In genomic region chr20:3173582-3174441, GRCh38 we compare ENCODE assay signal across 1 cellular context.
TF ChIP-seq lines count a peak whose summit lies in the region.

No MANE protein-coding gene starts in this region.

TF ChIP-seq in K562, 482 proteins besides CTCF, POLR2A, EP300 and RAD21 (continued from another document and continues in another):
- no peak for TF ChIP-seq REST (CRISPR knock-in tag; IDR thresholded peaks at IDR 0.05; ENCODE audit: low read depth)
- no peak for TF ChIP-seq ZNF311 (CRISPR knock-in tag; IDR thresholded peaks at IDR 0.05)
- TF ChIP-seq HMGN3 (IDR thresholded peaks at IDR 0.05; ENCODE audit: borderline replicate concordance, extremely low read depth, insufficient read length, low read depth, low read length) = peak; percentile 46
- no peak for TF ChIP-seq ZNF695 (CRISPR knock-in tag; IDR thresholded peaks at IDR 0.05)
- TF ChIP-seq LCOR (CRISPR knock-in tag; IDR thresholded peaks at IDR 0.05) = no peak
- TF ChIP-seq ZEB2 (IDR thresholded peaks at IDR 0.05) = no peak
- peak; percentile 99 for TF ChIP-seq ZNF263 (CRISPR knock-in tag; IDR thresholded peaks at IDR 0.05; ENCODE audit: borderline replicate concordance)
- TF ChIP-seq, protein P1, sequence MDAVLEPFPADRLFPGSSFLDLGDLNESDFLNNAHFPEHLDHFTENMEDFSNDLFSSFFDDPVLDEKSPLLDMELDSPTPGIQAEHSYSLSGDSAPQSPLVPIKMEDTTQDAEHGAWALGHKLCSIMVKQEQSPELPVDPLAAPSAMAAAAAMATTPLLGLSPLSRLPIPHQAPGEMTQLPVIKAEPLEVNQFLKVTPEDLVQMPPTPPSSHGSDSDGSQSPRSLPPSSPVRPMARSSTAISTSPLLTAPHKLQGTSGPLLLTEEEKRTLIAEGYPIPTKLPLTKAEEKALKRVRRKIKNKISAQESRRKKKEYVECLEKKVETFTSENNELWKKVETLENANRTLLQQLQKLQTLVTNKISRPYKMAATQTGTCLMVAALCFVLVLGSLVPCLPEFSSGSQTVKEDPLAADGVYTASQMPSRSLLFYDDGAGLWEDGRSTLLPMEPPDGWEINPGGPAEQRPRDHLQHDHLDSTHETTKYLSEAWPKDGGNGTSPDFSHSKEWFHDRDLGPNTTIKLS (IDR thresholded peaks at IDR 0.05; ENCODE audit: borderline replicate concordance, low read depth) = no peak; the same call in 1 of the 2 replicates
- TF ChIP-seq PBX2 (CRISPR knock-in tag; IDR thresholded peaks at IDR 0.05; ENCODE audit: low read depth) = no peak
- no peak for TF ChIP-seq PBX2 (tag; conservative IDR thresholded peaks at IDR 0.05; ENCODE audit: low read depth)
- no peak for TF ChIP-seq ZNF224 (CRISPR knock-in tag; IDR thresholded peaks at IDR 0.05)
- no peak for TF ChIP-seq SNIP1 (IDR thresholded peaks at IDR 0.05; ENCODE audit: low read depth)
- TF ChIP-seq VEZF1 (CRISPR knock-in tag; IDR thresholded peaks at IDR 0.05) = peak; percentile 83
- TF ChIP-seq ZBTB17 (CRISPR knock-in tag; IDR thresholded peaks at IDR 0.05) = no peak
- TF ChIP-seq HNRNPLL (IDR thresholded peaks at IDR 0.05; ENCODE audit: low read depth, low read length, poor library complexity, severe bottlenecking) = peak; percentile 56
- TF ChIP-seq TRIM24 (IDR thresholded peaks at IDR 0.05) = peak in 1 of 2 experiments; percentile 74; a peak in 2 of 4 replicates
- no peak for TF ChIP-seq SIRT6 (IDR thresholded peaks at IDR 0.05; ENCODE audit: low read depth, low read length)
- TF ChIP-seq ZNF644 (tag; IDR thresholded peaks at IDR 0.05; ENCODE audit: low read depth) = no peak
- TF ChIP-seq NR1H2 (CRISPR knock-in tag; IDR thresholded peaks at IDR 0.05) = no peak
- no peak for TF ChIP-seq FOXM1 (IDR thresholded peaks at IDR 0.05; ENCODE audit: low read depth)
- 0 out of 2 replicates have a peak, but pooled peaks have one; percentile 15 for TF ChIP-seq FOXM1 (CRISPR knock-in tag; IDR thresholded peaks at IDR 0.05; ENCODE audit: low read depth)
- no peak for TF ChIP-seq U2AF2 (optimal IDR thresholded peaks at IDR 0.05; ENCODE audit: low read depth, low read length)
- no peak for TF ChIP-seq STAT5B (CRISPR knock-in tag; IDR thresholded peaks at IDR 0.05)
- TF ChIP-seq GTF2A2 (tag; IDR thresholded peaks at IDR 0.05) = no peak
- TF ChIP-seq TFE3 (CRISPR knock-in tag; IDR thresholded peaks at IDR 0.05) = no peak
- no peak for TF ChIP-seq BRD4 (IDR thresholded peaks at IDR 0.05)
- TF ChIP-seq ZBED1 (IDR thresholded peaks at IDR 0.05) = no peak
- no peak for TF ChIP-seq ZNF197 (CRISPR knock-in tag; IDR thresholded peaks at IDR 0.05; ENCODE audit: low read depth)
- no peak for TF ChIP-seq ZFPM2 (CRISPR knock-in tag; IDR thresholded peaks at IDR 0.05)
- TF ChIP-seq, protein P2, sequence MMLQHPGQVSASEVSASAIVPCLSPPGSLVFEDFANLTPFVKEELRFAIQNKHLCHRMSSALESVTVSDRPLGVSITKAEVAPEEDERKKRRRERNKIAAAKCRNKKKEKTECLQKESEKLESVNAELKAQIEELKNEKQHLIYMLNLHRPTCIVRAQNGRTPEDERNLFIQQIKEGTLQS (IDR thresholded peaks at IDR 0.05) = no peak
- TF ChIP-seq, protein P2 (CRISPR knock-in tag; conservative IDR thresholded peaks at IDR 0.05) = no peak
- TF ChIP-seq E2F3 (CRISPR knock-in tag; IDR thresholded peaks at IDR 0.05) = no peak
- no peak for TF ChIP-seq ZNF23 (CRISPR knock-in tag; IDR thresholded peaks at IDR 0.05)
- TF ChIP-seq MTA1 (IDR thresholded peaks at IDR 0.05; ENCODE audit: borderline replicate concordance) = peak; percentile 14; the same call in 1 of the 2 replicates
- TF ChIP-seq, protein P3, sequence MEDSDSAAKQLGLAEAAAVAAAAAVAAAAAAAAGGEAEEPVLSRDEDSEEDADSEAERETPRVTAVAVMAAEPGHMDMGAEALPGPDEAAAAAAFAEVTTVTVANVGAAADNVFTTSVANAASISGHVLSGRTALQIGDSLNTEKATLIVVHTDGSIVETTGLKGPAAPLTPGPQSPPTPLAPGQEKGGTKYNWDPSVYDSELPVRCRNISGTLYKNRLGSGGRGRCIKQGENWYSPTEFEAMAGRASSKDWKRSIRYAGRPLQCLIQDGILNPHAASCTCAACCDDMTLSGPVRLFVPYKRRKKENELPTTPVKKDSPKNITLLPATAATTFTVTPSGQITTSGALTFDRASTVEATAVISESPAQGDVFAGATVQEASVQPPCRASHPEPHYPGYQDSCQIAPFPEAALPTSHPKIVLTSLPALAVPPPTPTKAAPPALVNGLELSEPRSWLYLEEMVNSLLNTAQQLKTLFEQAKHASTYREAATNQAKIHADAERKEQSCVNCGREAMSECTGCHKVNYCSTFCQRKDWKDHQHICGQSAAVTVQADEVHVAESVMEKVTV (CRISPR knock-in tag; IDR thresholded peaks at IDR 0.05) = no peak
- TF ChIP-seq SRSF1 (IDR thresholded peaks at IDR 0.05; ENCODE audit: low read depth, low read length) = 0 out of 2 replicates have a peak, but pooled peaks have one; percentile 39
- no peak for TF ChIP-seq TEAD4 (IDR thresholded peaks at IDR 0.05; ENCODE audit: low read length)
- 0 out of 2 replicates have a peak, but pooled peaks have one; percentile 51 for TF ChIP-seq TEAD4 (CRISPR knock-in tag; IDR thresholded peaks at IDR 0.05; ENCODE audit: borderline replicate concordance)
- TF ChIP-seq, protein P4, sequence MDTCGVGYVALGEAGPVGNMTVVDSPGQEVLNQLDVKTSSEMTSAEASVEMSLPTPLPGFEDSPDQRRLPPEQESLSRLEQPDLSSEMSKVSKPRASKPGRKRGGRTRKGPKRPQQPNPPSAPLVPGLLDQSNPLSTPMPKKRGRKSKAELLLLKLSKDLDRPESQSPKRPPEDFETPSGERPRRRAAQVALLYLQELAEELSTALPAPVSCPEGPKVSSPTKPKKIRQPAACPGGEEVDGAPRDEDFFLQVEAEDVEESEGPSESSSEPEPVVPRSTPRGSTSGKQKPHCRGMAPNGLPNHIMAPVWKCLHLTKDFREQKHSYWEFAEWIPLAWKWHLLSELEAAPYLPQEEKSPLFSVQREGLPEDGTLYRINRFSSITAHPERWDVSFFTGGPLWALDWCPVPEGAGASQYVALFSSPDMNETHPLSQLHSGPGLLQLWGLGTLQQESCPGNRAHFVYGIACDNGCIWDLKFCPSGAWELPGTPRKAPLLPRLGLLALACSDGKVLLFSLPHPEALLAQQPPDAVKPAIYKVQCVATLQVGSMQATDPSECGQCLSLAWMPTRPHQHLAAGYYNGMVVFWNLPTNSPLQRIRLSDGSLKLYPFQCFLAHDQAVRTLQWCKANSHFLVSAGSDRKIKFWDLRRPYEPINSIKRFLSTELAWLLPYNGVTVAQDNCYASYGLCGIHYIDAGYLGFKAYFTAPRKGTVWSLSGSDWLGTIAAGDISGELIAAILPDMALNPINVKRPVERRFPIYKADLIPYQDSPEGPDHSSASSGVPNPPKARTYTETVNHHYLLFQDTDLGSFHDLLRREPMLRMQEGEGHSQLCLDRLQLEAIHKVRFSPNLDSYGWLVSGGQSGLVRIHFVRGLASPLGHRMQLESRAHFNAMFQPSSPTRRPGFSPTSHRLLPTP (IDR thresholded peaks at IDR 0.05; ENCODE audit: borderline replicate concordance, extremely low read depth, insufficient read length) = peak; percentile 20
- peak; percentile 76; the same call in 1 of the 2 replicates for TF ChIP-seq MCM2 (IDR thresholded peaks at IDR 0.05; ENCODE audit: low read depth)
- TF ChIP-seq SREBF1 (IDR thresholded peaks at IDR 0.05; ENCODE audit: borderline replicate concordance, low read depth, low read length) = no peak
- TF ChIP-seq ZNF354B (CRISPR knock-in tag; IDR thresholded peaks at IDR 0.05) = no peak
- TF ChIP-seq, protein P5, sequence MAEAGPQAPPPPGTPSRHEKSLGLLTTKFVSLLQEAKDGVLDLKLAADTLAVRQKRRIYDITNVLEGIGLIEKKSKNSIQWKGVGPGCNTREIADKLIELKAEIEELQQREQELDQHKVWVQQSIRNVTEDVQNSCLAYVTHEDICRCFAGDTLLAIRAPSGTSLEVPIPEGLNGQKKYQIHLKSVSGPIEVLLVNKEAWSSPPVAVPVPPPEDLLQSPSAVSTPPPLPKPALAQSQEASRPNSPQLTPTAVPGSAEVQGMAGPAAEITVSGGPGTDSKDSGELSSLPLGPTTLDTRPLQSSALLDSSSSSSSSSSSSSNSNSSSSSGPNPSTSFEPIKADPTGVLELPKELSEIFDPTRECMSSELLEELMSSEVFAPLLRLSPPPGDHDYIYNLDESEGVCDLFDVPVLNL (CRISPR knock-in tag; IDR thresholded peaks at IDR 0.05; ENCODE audit: low read depth) = peak; percentile 42
- no peak for TF ChIP-seq CBFB (CRISPR knock-in tag; IDR thresholded peaks at IDR 0.05)
- no peak for TF ChIP-seq BCL6 (CRISPR knock-in tag; IDR thresholded peaks at IDR 0.05)
- no peak for TF ChIP-seq XRCC3 (IDR thresholded peaks at IDR 0.05)
- peak; percentile 81; the same call in 1 of the 2 replicates for TF ChIP-seq MAX (CRISPR knock-in tag; IDR thresholded peaks at IDR 0.05)
- TF ChIP-seq POLR2G (IDR thresholded peaks at IDR 0.05; ENCODE audit: low read depth, low read length) = peak; percentile 74
- TF ChIP-seq JUN (IDR thresholded peaks at IDR 0.05; ENCODE audit: borderline replicate concordance, low read depth, low read length) = no peak
- TF ChIP-seq JUN (CRISPR knock-in tag; IDR thresholded peaks at IDR 0.05; ENCODE audit: borderline replicate concordance) = no peak
- peak; percentile 7; the same call in 1 of the 2 replicates for TF ChIP-seq CXXC5 (CRISPR knock-in tag; IDR thresholded peaks at IDR 0.05)
- no peak for TF ChIP-seq RBM14 (IDR thresholded peaks at IDR 0.05; ENCODE audit: borderline replicate concordance, insufficient read depth, low read depth, low read length)
